2 cellular contexts compared by ENCODE assay signal in genomic region chr4:78059938-78060337, GRCh38.
TF ChIP-seq lines count a peak whose summit lies in the region.

No MANE protein-coding gene starts in this region.

TF ChIP-seq in HepG2, 621 proteins besides CTCF, POLR2A, EP300 and RAD21:
- TF ChIP-seq, protein P1, sequence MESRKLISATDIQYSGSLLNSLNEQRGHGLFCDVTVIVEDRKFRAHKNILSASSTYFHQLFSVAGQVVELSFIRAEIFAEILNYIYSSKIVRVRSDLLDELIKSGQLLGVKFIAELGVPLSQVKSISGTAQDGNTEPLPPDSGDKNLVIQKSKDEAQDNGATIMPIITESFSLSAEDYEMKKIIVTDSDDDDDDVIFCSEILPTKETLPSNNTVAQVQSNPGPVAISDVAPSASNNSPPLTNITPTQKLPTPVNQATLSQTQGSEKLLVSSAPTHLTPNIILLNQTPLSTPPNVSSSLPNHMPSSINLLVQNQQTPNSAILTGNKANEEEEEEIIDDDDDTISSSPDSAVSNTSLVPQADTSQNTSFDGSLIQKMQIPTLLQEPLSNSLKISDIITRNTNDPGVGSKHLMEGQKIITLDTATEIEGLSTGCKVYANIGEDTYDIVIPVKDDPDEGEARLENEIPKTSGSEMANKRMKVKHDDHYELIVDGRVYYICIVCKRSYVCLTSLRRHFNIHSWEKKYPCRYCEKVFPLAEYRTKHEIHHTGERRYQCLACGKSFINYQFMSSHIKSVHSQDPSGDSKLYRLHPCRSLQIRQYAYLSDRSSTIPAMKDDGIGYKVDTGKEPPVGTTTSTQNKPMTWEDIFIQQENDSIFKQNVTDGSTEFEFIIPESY (CRISPR knock-in tag; IDR thresholded peaks at IDR 0.05) = no peak
- no peak for TF ChIP-seq ESRRA (CRISPR knock-in tag; IDR thresholded peaks at IDR 0.05; ENCODE audit: low read depth)

TF ChIP-seq in WTC11, 78 proteins besides CTCF, POLR2A, EP300 and RAD21:
- TF ChIP-seq FOXJ3 (CRISPR knock-in tag; IDR thresholded peaks at IDR 0.05; ENCODE audit: borderline replicate concordance) (no peak), ERG (CRISPR knock-in tag; IDR thresholded peaks at IDR 0.05) (no peak), NFE2L1 (CRISPR knock-in tag; IDR thresholded peaks at IDR 0.05) (no peak), MYBL2 (CRISPR knock-in tag; IDR thresholded peaks at IDR 0.05) (no peak), OVOL2 (CRISPR knock-in tag; IDR thresholded peaks at IDR 0.05; ENCODE audit: borderline replicate concordance) (no peak), ZNF121 (CRISPR knock-in tag; IDR thresholded peaks at IDR 0.05) (no peak), ZMAT4 (CRISPR knock-in tag; IDR thresholded peaks at IDR 0.05) (no peak), ATF1 (CRISPR knock-in tag; IDR thresholded peaks at IDR 0.05) (no peak), NR3C1 (CRISPR knock-in tag; conservative IDR thresholded peaks at IDR 0.05; ENCODE audit: low read depth) (no peak), ATF3 (CRISPR knock-in tag; conservative IDR thresholded peaks at IDR 0.05) (no peak), ZNF232 (CRISPR knock-in tag; IDR thresholded peaks at IDR 0.05) (no peak), ZNF219 (CRISPR knock-in tag; IDR thresholded peaks at IDR 0.05; ENCODE audit: borderline replicate concordance) (no peak), GTF2I (CRISPR knock-in tag; conservative IDR thresholded peaks at IDR 0.05) (no peak), GRHL2 (CRISPR knock-in tag; IDR thresholded peaks at IDR 0.05; ENCODE audit: insufficient replicate concordance, severe bottlenecking) (no peak), ZNF423 (CRISPR knock-in tag; IDR thresholded peaks at IDR 0.05) (no peak), RELA (CRISPR knock-in tag; IDR thresholded peaks at IDR 0.05; ENCODE audit: borderline replicate concordance) (no peak)
- TF ChIP-seq, protein P2, sequence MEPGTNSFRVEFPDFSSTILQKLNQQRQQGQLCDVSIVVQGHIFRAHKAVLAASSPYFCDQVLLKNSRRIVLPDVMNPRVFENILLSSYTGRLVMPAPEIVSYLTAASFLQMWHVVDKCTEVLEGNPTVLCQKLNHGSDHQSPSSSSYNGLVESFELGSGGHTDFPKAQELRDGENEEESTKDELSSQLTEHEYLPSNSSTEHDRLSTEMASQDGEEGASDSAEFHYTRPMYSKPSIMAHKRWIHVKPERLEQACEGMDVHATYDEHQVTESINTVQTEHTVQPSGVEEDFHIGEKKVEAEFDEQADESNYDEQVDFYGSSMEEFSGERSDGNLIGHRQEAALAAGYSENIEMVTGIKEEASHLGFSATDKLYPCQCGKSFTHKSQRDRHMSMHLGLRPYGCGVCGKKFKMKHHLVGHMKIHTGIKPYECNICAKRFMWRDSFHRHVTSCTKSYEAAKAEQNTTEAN (CRISPR knock-in tag; IDR thresholded peaks at IDR 0.05) = no peak
- TF ChIP-seq, protein P3, sequence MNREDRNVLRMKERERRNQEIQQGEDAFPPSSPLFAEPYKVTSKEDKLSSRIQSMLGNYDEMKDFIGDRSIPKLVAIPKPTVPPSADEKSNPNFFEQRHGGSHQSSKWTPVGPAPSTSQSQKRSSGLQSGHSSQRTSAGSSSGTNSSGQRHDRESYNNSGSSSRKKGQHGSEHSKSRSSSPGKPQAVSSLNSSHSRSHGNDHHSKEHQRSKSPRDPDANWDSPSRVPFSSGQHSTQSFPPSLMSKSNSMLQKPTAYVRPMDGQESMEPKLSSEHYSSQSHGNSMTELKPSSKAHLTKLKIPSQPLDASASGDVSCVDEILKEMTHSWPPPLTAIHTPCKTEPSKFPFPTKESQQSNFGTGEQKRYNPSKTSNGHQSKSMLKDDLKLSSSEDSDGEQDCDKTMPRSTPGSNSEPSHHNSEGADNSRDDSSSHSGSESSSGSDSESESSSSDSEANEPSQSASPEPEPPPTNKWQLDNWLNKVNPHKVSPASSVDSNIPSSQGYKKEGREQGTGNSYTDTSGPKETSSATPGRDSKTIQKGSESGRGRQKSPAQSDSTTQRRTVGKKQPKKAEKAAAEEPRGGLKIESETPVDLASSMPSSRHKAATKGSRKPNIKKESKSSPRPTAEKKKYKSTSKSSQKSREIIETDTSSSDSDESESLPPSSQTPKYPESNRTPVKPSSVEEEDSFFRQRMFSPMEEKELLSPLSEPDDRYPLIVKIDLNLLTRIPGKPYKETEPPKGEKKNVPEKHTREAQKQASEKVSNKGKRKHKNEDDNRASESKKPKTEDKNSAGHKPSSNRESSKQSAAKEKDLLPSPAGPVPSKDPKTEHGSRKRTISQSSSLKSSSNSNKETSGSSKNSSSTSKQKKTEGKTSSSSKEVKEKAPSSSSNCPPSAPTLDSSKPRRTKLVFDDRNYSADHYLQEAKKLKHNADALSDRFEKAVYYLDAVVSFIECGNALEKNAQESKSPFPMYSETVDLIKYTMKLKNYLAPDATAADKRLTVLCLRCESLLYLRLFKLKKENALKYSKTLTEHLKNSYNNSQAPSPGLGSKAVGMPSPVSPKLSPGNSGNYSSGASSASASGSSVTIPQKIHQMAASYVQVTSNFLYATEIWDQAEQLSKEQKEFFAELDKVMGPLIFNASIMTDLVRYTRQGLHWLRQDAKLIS (CRISPR knock-in tag; IDR thresholded peaks at IDR 0.05; ENCODE audit: borderline replicate concordance) = no peak
- TF ChIP-seq, protein P4, sequence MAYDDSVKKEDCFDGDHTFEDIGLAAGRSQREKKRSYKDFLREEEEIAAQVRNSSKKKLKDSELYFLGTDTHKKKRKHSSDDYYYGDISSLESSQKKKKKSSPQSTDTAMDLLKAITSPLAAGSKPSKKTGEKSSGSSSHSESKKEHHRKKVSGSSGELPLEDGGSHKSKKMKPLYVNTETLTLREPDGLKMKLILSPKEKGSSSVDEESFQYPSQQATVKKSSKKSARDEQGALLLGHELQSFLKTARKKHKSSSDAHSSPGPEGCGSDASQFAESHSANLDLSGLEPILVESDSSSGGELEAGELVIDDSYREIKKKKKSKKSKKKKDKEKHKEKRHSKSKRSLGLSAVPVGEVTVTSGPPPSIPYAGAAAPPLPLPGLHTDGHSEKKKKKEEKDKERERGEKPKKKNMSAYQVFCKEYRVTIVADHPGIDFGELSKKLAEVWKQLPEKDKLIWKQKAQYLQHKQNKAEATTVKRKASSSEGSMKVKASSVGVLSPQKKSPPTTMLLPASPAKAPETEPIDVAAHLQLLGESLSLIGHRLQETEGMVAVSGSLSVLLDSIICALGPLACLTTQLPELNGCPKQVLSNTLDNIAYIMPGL (CRISPR knock-in tag; IDR thresholded peaks at IDR 0.05) = no peak
- TF ChIP-seq, protein P5, sequence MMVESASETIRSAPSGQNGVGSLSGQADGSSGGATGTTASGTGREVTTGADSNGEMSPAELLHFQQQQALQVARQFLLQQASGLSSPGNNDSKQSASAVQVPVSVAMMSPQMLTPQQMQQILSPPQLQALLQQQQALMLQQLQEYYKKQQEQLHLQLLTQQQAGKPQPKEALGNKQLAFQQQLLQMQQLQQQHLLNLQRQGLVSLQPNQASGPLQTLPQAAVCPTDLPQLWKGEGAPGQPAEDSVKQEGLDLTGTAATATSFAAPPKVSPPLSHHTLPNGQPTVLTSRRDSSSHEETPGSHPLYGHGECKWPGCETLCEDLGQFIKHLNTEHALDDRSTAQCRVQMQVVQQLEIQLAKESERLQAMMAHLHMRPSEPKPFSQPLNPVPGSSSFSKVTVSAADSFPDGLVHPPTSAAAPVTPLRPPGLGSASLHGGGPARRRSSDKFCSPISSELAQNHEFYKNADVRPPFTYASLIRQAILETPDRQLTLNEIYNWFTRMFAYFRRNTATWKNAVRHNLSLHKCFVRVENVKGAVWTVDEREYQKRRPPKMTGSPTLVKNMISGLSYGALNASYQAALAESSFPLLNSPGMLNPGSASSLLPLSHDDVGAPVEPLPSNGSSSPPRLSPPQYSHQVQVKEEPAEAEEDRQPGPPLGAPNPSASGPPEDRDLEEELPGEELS (CRISPR knock-in tag; IDR thresholded peaks at IDR 0.05) = no peak
